ENCODE assay signal across 10 cellular contexts in genomic region chr2:240962371-240963064, GRCh38. TPM values are rescaled to one million over a fixed set of nuclear protein-coding genes. Genes with fewer than 3 reads are reported as not detected.
DNase-seq lines count a peak whose midpoint lies in the region; ATAC-seq and TF ChIP-seq lines count a peak whose summit lies in the region.
"Had no signal": no experiment of that assay in that cellular context is flagged by ENCODE, and none has a peak within 500 bp of the region (broad histone marks: within the 10 kb centered on the region; RNA-seq: fewer than 3 reads in every experiment).

No MANE protein-coding gene starts in this region.

- TF ChIP-seq CTCF in heart right ventricle (IDR thresholded peaks at IDR 0.05) (no peak), parathyroid adenoma (IDR thresholded peaks at IDR 0.05) (no peak)

- peak overlapping the region; percentile 15 for H3K4me2 ChIP-seq in parathyroid adenoma (ENCODE audit: low read length)

- ATAC-seq in heart right ventricle (peak in 5 of 8 donors; percentile 15 to 52 (median 36)), HG03520 (IDR thresholded peaks at IDR 0.05; ENCODE audit: unreplicated experiment) (no peak)

- 60 to 62% methylated on average over 27 of the region's 27 CpGs for WGBS in heart right ventricle, 2 donors

- H3K79me2 ChIP-seq in parathyroid adenoma: no peaks in the 10 kb centered on the region

- H3K4me1 ChIP-seq in heart right ventricle (peaks cover 5 to 58% (median 44%) of the 10 kb centered on the region in 9 donors), parathyroid adenoma (peaks cover 32% of the 10 kb centered on the region)

- DNase-seq in DMS79 treated with DMSO at 0.1 percent for 48 hours (lab: John Stamatoyannopoulos, UW): peak; percentile 76
- DNase-seq in activated CD4-positive, alpha-beta memory T cell treated with anti-CD3 and anti-CD28 coated beads for 36 hours: peak; percentile 11
- DNase-seq in heart right ventricle: peak in 1 of 2 donors; percentile 44
- DNase-seq in glomerular visceral epithelial cell (ENCODE audit: extremely low spot score): no peak
- no peak for DNase-seq in NCI-H1048 (lab: John Stamatoyannopoulos, UW)
- no peak for DNase-seq in globus pallidus (ENCODE audit: low spot score)

- H3K9me3 Mint-ChIP-seq in activated CD4-positive, alpha-beta memory T cell treated with anti-CD3 and anti-CD28 coated beads for 36 hours: no peaks in the 10 kb centered on the region

- no peaks in the 10 kb centered on the region for H3K27me3 Mint-ChIP-seq in activated CD4-positive, alpha-beta memory T cell treated with anti-CD3 and anti-CD28 coated beads for 36 hours

- no peaks in the 10 kb centered on the region for H3K4me1 Mint-ChIP-seq in activated CD4-positive, alpha-beta memory T cell treated with anti-CD3 and anti-CD28 coated beads for 36 hours (ENCODE audit: low read depth)

- H3K27me3 ChIP-seq in heart right ventricle (no peaks in the 10 kb centered on the region), parathyroid adenoma (ENCODE audit: control insufficient read depth, insufficient read depth, low read length) (no peaks in the 10 kb centered on the region)
- H3K27me3 ChIP-seq: cardiac muscle cell had no signal

- POLR2A ChIA-PET in activated CD4-positive, alpha-beta memory T cell treated with anti-CD3 and anti-CD28 coated beads for 36 hours (lab: Charles Lee): no interaction called here

- peak overlapping the region in 1 of 10 donors; percentile 1 for H3K4me3 ChIP-seq in heart right ventricle
- peak overlapping the region; percentile 8 for H3K4me3 ChIP-seq in parathyroid adenoma (ENCODE audit: low read depth, low read length)
- H3K4me3 ChIP-seq: cardiac muscle cell had no signal

- H3K9ac ChIP-seq in parathyroid adenoma: no peak overlapping the region

- H3K36me3 ChIP-seq in heart right ventricle (no peaks in the 10 kb centered on the region), parathyroid adenoma (ENCODE audit: control insufficient read depth, insufficient read depth, low read length) (no peaks in the 10 kb centered on the region)
- H3K36me3 ChIP-seq: cardiac muscle cell had no signal

- H2AFZ ChIP-seq in parathyroid adenoma: peak overlapping the region; percentile 91

- H3K27ac ChIP-seq in heart right ventricle: peak overlapping the region in 2 of 10 donors; percentile 3 to 66
- H3K27ac ChIP-seq in parathyroid adenoma: peak overlapping the region; percentile 93
- H3K27ac ChIP-seq: cardiac muscle cell had no signal

- no peak overlapping the region for H3K4me3 Mint-ChIP-seq in activated CD4-positive, alpha-beta memory T cell treated with anti-CD3 and anti-CD28 coated beads for 36 hours

- H3K9me3 ChIP-seq in heart right ventricle (no peaks in the 10 kb centered on the region), parathyroid adenoma (ENCODE audit: control insufficient read depth, low read length) (no peaks in the 10 kb centered on the region)

- H3K27ac Mint-ChIP-seq in activated CD4-positive, alpha-beta memory T cell treated with anti-CD3 and anti-CD28 coated beads for 36 hours: no peak overlapping the region

- intact Hi-C loops in activated CD4-positive, alpha-beta memory T cell treated with anti-CD3 and anti-CD28 coated beads for 36 hours (cut with micrococcal nuclease): no loop called here
- intact Hi-C loops in heart right ventricle (cut with DNase I): no loop called here

- no peaks in the 10 kb centered on the region for H3K36me3 Mint-ChIP-seq in activated CD4-positive, alpha-beta memory T cell treated with anti-CD3 and anti-CD28 coated beads for 36 hours

- CTCF ChIA-PET in activated CD4-positive, alpha-beta memory T cell treated with anti-CD3 and anti-CD28 coated beads for 36 hours (lab: Charles Lee): no interaction called here

RNA-seq across cellular contexts. Expression of gene SNED1, which starts 35.9 kb away (rescaled TPM):
- 1 to 10 TPM; 2.6 to 3.8 TPM for total RNA-seq in activated CD4-positive, alpha-beta memory T cell treated with anti-CD3 and anti-CD28 coated beads for 36 hours
- 10 to 100 TPM in 1 of 10 donors, 1 to 10 TPM in 9; 3.9 to 12.7 (median 6.3) TPM for total RNA-seq in heart right ventricle
- 1 to 10 TPM; 4.2 to 6.9 TPM for polyA plus RNA-seq in heart right ventricle

RNA-seq across cellular contexts. Expression of gene CROCC2, which starts 56.4 kb away (rescaled TPM):
- not detected for total RNA-seq in activated CD4-positive, alpha-beta memory T cell treated with anti-CD3 and anti-CD28 coated beads for 36 hours
- total RNA-seq in heart right ventricle: not detected
- polyA plus RNA-seq in heart right ventricle: under 1 TPM in 1 of 2 donors, not detected in 1; 0.06 TPM
- total RNA-seq: cardiac muscle cell, lung microvascular endothelial cell had no signal
- polyA plus RNA-seq: cardiac muscle cell had no signal

Comparison
In these comparisons a context has a peak if more than half of its experiments do, and no peak if none do; other contexts are left out.
1. DNase-seq: peak in DMS79 treated with DMSO at 0.1 percent for 48 hours (single experiment) and activated CD4-positive, alpha-beta memory T cell treated with anti-CD3 and anti-CD28 coated beads for 36 hours (single experiment); none in glomerular visceral epithelial cell (single experiment), NCI-H1048 (single experiment) and globus pallidus (single experiment).